ENCODE assay signal across 1 cellular context in genomic region chr14:60253649-60254048, GRCh38.
TF ChIP-seq lines count a peak whose summit lies in the region.

No MANE protein-coding gene starts in this region.

TF ChIP-seq in HepG2, 621 proteins besides CTCF, POLR2A, EP300 and RAD21:
- TF ChIP-seq ZNF83 (CRISPR knock-in tag; IDR thresholded peaks at IDR 0.05; ENCODE audit: borderline replicate concordance): no peak
- no peak for TF ChIP-seq ZNF121 (CRISPR knock-in tag; IDR thresholded peaks at IDR 0.05)
- TF ChIP-seq ZBTB20 (CRISPR knock-in tag; IDR thresholded peaks at IDR 0.05; ENCODE audit: borderline replicate concordance, low read depth): no peak
- no peak for TF ChIP-seq ZNF605 (CRISPR knock-in tag; IDR thresholded peaks at IDR 0.05)
- TF ChIP-seq KDM3A (CRISPR knock-in tag; IDR thresholded peaks at IDR 0.05; ENCODE audit: low read depth): no peak
- TF ChIP-seq, protein P1, sequence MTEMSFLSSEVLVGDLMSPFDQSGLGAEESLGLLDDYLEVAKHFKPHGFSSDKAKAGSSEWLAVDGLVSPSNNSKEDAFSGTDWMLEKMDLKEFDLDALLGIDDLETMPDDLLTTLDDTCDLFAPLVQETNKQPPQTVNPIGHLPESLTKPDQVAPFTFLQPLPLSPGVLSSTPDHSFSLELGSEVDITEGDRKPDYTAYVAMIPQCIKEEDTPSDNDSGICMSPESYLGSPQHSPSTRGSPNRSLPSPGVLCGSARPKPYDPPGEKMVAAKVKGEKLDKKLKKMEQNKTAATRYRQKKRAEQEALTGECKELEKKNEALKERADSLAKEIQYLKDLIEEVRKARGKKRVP (CRISPR knock-in tag; IDR thresholded peaks at IDR 0.05): no peak
- TF ChIP-seq, protein P2, sequence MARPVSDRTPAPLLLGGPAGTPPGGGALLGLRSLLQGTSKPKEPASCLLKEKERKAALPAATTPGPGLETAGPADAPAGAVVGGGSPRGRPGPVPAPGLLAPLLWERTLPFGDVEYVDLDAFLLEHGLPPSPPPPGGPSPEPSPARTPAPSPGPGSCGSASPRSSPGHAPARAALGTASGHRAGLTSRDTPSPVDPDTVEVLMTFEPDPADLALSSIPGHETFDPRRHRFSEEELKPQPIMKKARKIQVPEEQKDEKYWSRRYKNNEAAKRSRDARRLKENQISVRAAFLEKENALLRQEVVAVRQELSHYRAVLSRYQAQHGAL (CRISPR knock-in tag; IDR thresholded peaks at IDR 0.05; ENCODE audit: not compliant biosample characterization): no peak
- no peak for TF ChIP-seq RBM22 (optimal IDR thresholded peaks at IDR 0.05; ENCODE audit: low read length)
TF ChIP-seq in HepG2: peak in this region for 0.
